ENCODE assay signal across 8 cellular contexts in genomic region chr6:27479319-27480182, GRCh38. TPM values are rescaled to one million over a fixed set of nuclear protein-coding genes. Genes with fewer than 3 reads are reported as not detected.
DNase-seq lines count a peak whose midpoint lies in the region; TF ChIP-seq lines count a peak whose summit lies in the region.

No MANE protein-coding gene starts in this region.

- H3K9me3 ChIP-seq in GM23248 (ENCODE audit: low read depth) (no peaks in the 10 kb centered on the region), KOPT-K1 (ENCODE audit: insufficient read depth, low read length, poor library complexity, severe bottlenecking) (no peaks in the 10 kb centered on the region), neural progenitor cell (ENCODE audit: low read depth) (no peaks in the 10 kb centered on the region), subcutaneous abdominal adipose tissue (ENCODE audit: control insufficient read depth in 5 of 5, low read length in 5 of 5) (no peaks in the 10 kb centered on the region)

- no peaks in the 10 kb centered on the region for H3K36me3 Mint-ChIP-seq in activated T-helper 2 cell treated with anti-CD3 and anti-CD28 coated beads, Interferon-gamma antibody, Interleukin-2, Interleukin-4, amounts not matched to agents 10 μg/mL and 5 μg/mL and 100 μg/mL, durations not matched to agents 14 hours and 24 hours and 36 hours (ENCODE audit: low read depth)
- H3K36me3 Mint-ChIP-seq in neural progenitor cell: peaks cover 2% of the 10 kb centered on the region

- H3K27ac Mint-ChIP-seq in activated T-helper 2 cell treated with anti-CD3 and anti-CD28 coated beads, Interferon-gamma antibody, Interleukin-2, Interleukin-4, amounts not matched to agents 10 μg/mL and 5 μg/mL and 100 μg/mL, durations not matched to agents 14 hours and 24 hours and 36 hours: no peak overlapping the region
- H3K27ac Mint-ChIP-seq in neural progenitor cell: no peak overlapping the region

- in situ Hi-C loops in GM23248 (cut with MboI): no loop called here

- H3K9ac ChIP-seq in GM23248: peak overlapping the region; percentile 98
- H3K9ac ChIP-seq in neural progenitor cell: peak overlapping the region; percentile 40
- H3K9ac ChIP-seq in subcutaneous abdominal adipose tissue (ENCODE audit: low read length in 5 of 5): peak overlapping the region; percentile 84 to 99 (median 96)

- DNase-seq in EL: peak; percentile 94
- DNase-seq in GM23248: peak; percentile 95
- DNase-seq in RWPE1 (ENCODE audit: low spot score): peak; percentile 67
- peak; percentile 82 for DNase-seq in activated T-helper 2 cell treated with anti-CD3 and anti-CD28 coated beads, Interferon-gamma antibody, Interleukin-2, Interleukin-4, amounts not matched to agents 10 μg/mL and 5 μg/mL and 100 μg/mL, durations not matched to agents 14 hours and 24 hours and 36 hours (ENCODE audit: low spot score)
- peak; percentile 95 for DNase-seq in fibroblast of the conjunctiva (ENCODE audit: low read depth)
- DNase-seq in neural progenitor cell (ENCODE audit: low spot score): peak; percentile 87

- no peak overlapping the region for H3K4me3 Mint-ChIP-seq in activated T-helper 2 cell treated with anti-CD3 and anti-CD28 coated beads, Interferon-gamma antibody, Interleukin-2, Interleukin-4, amounts not matched to agents 10 μg/mL and 5 μg/mL and 100 μg/mL, durations not matched to agents 14 hours and 24 hours and 36 hours (ENCODE audit: low read depth)
- no peak overlapping the region for H3K4me3 Mint-ChIP-seq in neural progenitor cell

- H3K4me1 ChIP-seq in GM23248 (ENCODE audit: insufficient read depth): peaks cover 8% of the 10 kb centered on the region; the same call in 1 of the 2 replicates
- H3K4me1 ChIP-seq in neural progenitor cell: peaks cover 14% of the 10 kb centered on the region
- H3K4me1 ChIP-seq in subcutaneous abdominal adipose tissue (ENCODE audit: control insufficient read depth in 5 of 5, insufficient read depth in 5 of 5, low read length in 5 of 5): peaks cover 2 to 16% (median 10%) of the 10 kb centered on the region in 5 donors

- H3K27ac ChIP-seq in GM23248 (peak overlapping the region; percentile 98), KOPT-K1 (ENCODE audit: low read depth, low read length, poor library complexity, severe bottlenecking) (peak overlapping the region; percentile 92), RWPE1 (peak overlapping the region; percentile 68), neural progenitor cell (no peak overlapping the region), subcutaneous abdominal adipose tissue (ENCODE audit: low read depth, low read length) (peak overlapping the region; percentile 99)

- H4K20me1 ChIP-seq in GM23248 (ENCODE audit: insufficient read depth): no peaks in the 10 kb centered on the region
- H4K20me1 ChIP-seq in neural progenitor cell (ENCODE audit: low read depth): no peaks in the 10 kb centered on the region

- H3K4me3 ChIP-seq in GM23248: peak overlapping the region; percentile 93
- H3K4me3 ChIP-seq in neural progenitor cell: peak overlapping the region; percentile 91
- H3K4me3 ChIP-seq in subcutaneous abdominal adipose tissue (ENCODE audit: low read depth in 1 of 5, low read length in 5 of 5): peak overlapping the region; percentile 74 to 98 (median 92)

- H3K27me3 ChIP-seq in GM23248 (replicated peaks; ENCODE audit: insufficient read depth) (no peaks in the 10 kb centered on the region), neural progenitor cell (peaks cover 7% of the 10 kb centered on the region), subcutaneous abdominal adipose tissue (ENCODE audit: control insufficient read depth in 5 of 5, insufficient read depth in 4 of 5, low read length in 5 of 5) (no peaks in the 10 kb centered on the region)

- H3K4me2 ChIP-seq in GM23248 (ENCODE audit: unreplicated experiment) (peak overlapping the region; percentile 99), neural progenitor cell (peak overlapping the region; percentile 79)

- no peaks in the 10 kb centered on the region for H3K9me2 ChIP-seq in GM23248 (ENCODE audit: insufficient read depth)

- WGBS in GM23248 (ENCODE audit: low coverage in 1 of 2, low lambda C conversion rate in 2 of 2, missing lambda C conversion rate in 2 of 2), 2 experiments: 2% methylated on average over 33 of the region's 33 CpGs

- CTCF ChIA-PET in RWPE1 (lab: Yijun Ruan, JAX): interaction anchor here (0.5 to 1.0 kb wide), 4 partner anchors 167 to 302 kb away, joined by 3 to 4 read pairs (median 4); no protein-coding TSS in a partner anchor

- TF ChIP-seq CTCF in RWPE1 (conservative IDR thresholded peaks at IDR 0.05; ENCODE audit: low read depth) (no peak), neural progenitor cell (IDR thresholded peaks at IDR 0.05) (no peak)

- peaks cover 3% of the 10 kb centered on the region for H3K4me1 Mint-ChIP-seq in activated T-helper 2 cell treated with anti-CD3 and anti-CD28 coated beads, Interferon-gamma antibody, Interleukin-2, Interleukin-4, amounts not matched to agents 10 μg/mL and 5 μg/mL and 100 μg/mL, durations not matched to agents 14 hours and 24 hours and 36 hours (ENCODE audit: low read depth)
- H3K4me1 Mint-ChIP-seq in neural progenitor cell: peaks cover 4% of the 10 kb centered on the region

- no peaks in the 10 kb centered on the region for H3K79me2 ChIP-seq in GM23248 (ENCODE audit: insufficient read depth)
- no peaks in the 10 kb centered on the region for H3K79me2 ChIP-seq in neural progenitor cell (ENCODE audit: low read depth)

- peak overlapping the region; percentile 93 for H2AFZ ChIP-seq in GM23248
- peak overlapping the region; percentile 96 for H2AFZ ChIP-seq in neural progenitor cell (replicated peaks)

- H3F3A ChIP-seq in GM23248 (ENCODE audit: insufficient read depth) (peaks cover 24% of the 10 kb centered on the region), neural progenitor cell (ENCODE audit: low read depth) (peaks cover 24% of the 10 kb centered on the region)

- H3K27me3 Mint-ChIP-seq in activated T-helper 2 cell treated with anti-CD3 and anti-CD28 coated beads, Interferon-gamma antibody, Interleukin-2, Interleukin-4, amounts not matched to agents 10 μg/mL and 5 μg/mL and 100 μg/mL, durations not matched to agents 14 hours and 24 hours and 36 hours (ENCODE audit: low read depth): peaks cover 12% of the 10 kb centered on the region
- peaks cover 4% of the 10 kb centered on the region for H3K27me3 Mint-ChIP-seq in neural progenitor cell (ENCODE audit: insufficient read depth, low read depth)

- H3K36me3 ChIP-seq in GM23248 (ENCODE audit: low read depth) (no peaks in the 10 kb centered on the region), KOPT-K1 (ENCODE audit: insufficient read depth, low read length) (no peaks in the 10 kb centered on the region), neural progenitor cell (no peaks in the 10 kb centered on the region), subcutaneous abdominal adipose tissue (ENCODE audit: control insufficient read depth in 5 of 5, insufficient read depth in 5 of 5, low read length in 5 of 5) (no peaks in the 10 kb centered on the region)

- H3K9me3 Mint-ChIP-seq in activated T-helper 2 cell treated with anti-CD3 and anti-CD28 coated beads, Interferon-gamma antibody, Interleukin-2, Interleukin-4, amounts not matched to agents 10 μg/mL and 5 μg/mL and 100 μg/mL, durations not matched to agents 14 hours and 24 hours and 36 hours: no peaks in the 10 kb centered on the region
- peaks cover 4% of the 10 kb centered on the region for H3K9me3 Mint-ChIP-seq in neural progenitor cell

- POLR2A ChIA-PET in RWPE1 (lab: Yijun Ruan, JAX; ENCODE audit: low non-redundant PET): no interaction called here

- intact Hi-C loops in activated T-helper 2 cell treated with anti-CD3 and anti-CD28 coated beads, Interferon-gamma antibody, Interleukin-2, Interleukin-4, amounts not matched to agents 10 μg/mL and 5 μg/mL and 100 μg/mL, durations not matched to agents 14 hours and 24 hours and 36 hours (cut with micrococcal nuclease): loop anchor here (1.0 to 10.0 kb wide), 12 partner anchors 8 to 1463 kb away; partner anchors contain the start of genes ABT1 and HMGN4

RNA-seq across cellular contexts. Expression of gene ZNF184, which starts 6.6 kb away (rescaled TPM):
- total RNA-seq in GM23248 (2014; rRNA removed; shearing (Covaris generic)): 3.2 and 3.8 TPM in 2 replicates
- polyA plus RNA-seq in GM23248 (2016; fragmentation: Nextera tagmentation; extraction: Ambion mirVana): 3.8 TPM in 2 replicates
- total RNA-seq in activated T-helper 2 cell treated with anti-CD3 and anti-CD28 coated beads, Interferon-gamma antibody, Interleukin-2, Interleukin-4, amounts not matched to agents 10 μg/mL and 5 μg/mL and 100 μg/mL, durations not matched to agents 14 hours and 24 hours and 36 hours: 8.4 and 9.2 TPM in 2 replicates
- 13.4 and 21.8 TPM in 2 replicates for total RNA-seq in neural progenitor cell (ENCODE audit: low replicate concordance)

Comparison
In these comparisons a context has a peak if more than half of its experiments do, and no peak if none do; other contexts are left out.
1. H3K9ac ChIP-seq: peak in every context shown above with its lines; median percentile 98 in GM23248; 96 in subcutaneous abdominal adipose tissue; 40 in neural progenitor cell.